Comparison of ENCODE assay signal across 8 cellular contexts in genomic region chr6:158819213-158819976, GRCh38. TPM values are rescaled to one million over a fixed set of nuclear protein-coding genes. Genes with fewer than 3 reads are reported as not detected.
DNase-seq lines count a peak whose midpoint lies in the region; ATAC-seq and TF ChIP-seq lines count a peak whose summit lies in the region.

Gene EZR, minus strand, starts transcription at chr6:158819368. Its CDS starts 1,275 bp downstream, at chr6:158818093.

- no peaks in the 10 kb centered on the region for H3K9me3 ChIP-seq in colonic mucosa

- H3K27me3 Mint-ChIP-seq in activated CD4-positive, alpha-beta T cell treated with anti-CD3 and anti-CD28 coated beads for 36 hours: no peaks in the 10 kb centered on the region

- CTCF ChIA-PET in activated CD4-positive, alpha-beta T cell treated with anti-CD3 and anti-CD28 coated beads for 36 hours (lab: Charles Lee): interaction anchor here (0.6 to 1.5 kb wide), 2 partner anchors 50 to 225 kb away, joined by 3 to 5 read pairs; partner anchors contain the start of gene TAGAP

- H3K9ac ChIP-seq in colonic mucosa (ENCODE audit: low read depth in 2 of 2, low read length in 2 of 2): peak within 1 kb of the TSS; percentile 71 to 97

- no peak for TF ChIP-seq CTCF in colonic mucosa (IDR thresholded peaks at IDR 0.05)

- peaks cover 40% of the 10 kb centered on the region for H3K36me3 Mint-ChIP-seq in activated CD4-positive, alpha-beta T cell treated with anti-CD3 and anti-CD28 coated beads for 36 hours (ENCODE audit: low read depth)

- peak; percentile 48 for ATAC-seq in GM18505 (IDR thresholded peaks at IDR 0.05; ENCODE audit: unreplicated experiment)
- ATAC-seq in HG03025 (IDR thresholded peaks at IDR 0.05; ENCODE audit: low FRiP score, unreplicated experiment): peak; percentile 40
- ATAC-seq in activated CD4-positive, alpha-beta T cell treated with anti-CD3 and anti-CD28 coated beads for 36 hours: peak; percentile 52
- peak; percentile 79 for ATAC-seq in left lobe of liver

- peak within 1 kb of the TSS; percentile 97 for H3K27ac ChIP-seq in colonic mucosa

- no peaks in the 10 kb centered on the region for H3K4me1 ChIP-seq in colonic mucosa

- H3K4me3 Mint-ChIP-seq in activated CD4-positive, alpha-beta T cell treated with anti-CD3 and anti-CD28 coated beads for 36 hours: peak within 1 kb of the TSS; percentile 93

- no peaks in the 10 kb centered on the region for H3K27me3 ChIP-seq in colonic mucosa

- POLR2A ChIA-PET in activated CD4-positive, alpha-beta T cell treated with anti-CD3 and anti-CD28 coated beads for 36 hours (lab: Charles Lee): interaction anchor here (0.6 to 1.6 kb wide), 5 partner anchors 34 to 592 kb away, joined by 3 to 16 read pairs (median 3); no protein-coding TSS in a partner anchor

- intact Hi-C loops in activated CD4-positive, alpha-beta T cell treated with anti-CD3 and anti-CD28 coated beads for 36 hours (cut with DNase I, micrococcal nuclease): loop anchor here (1.0 to 5.0 kb wide), 7 partner anchors 31 to 968 kb away; partner anchors contain the start of genes TCP1 (in 1 of the 2), TMEM181 (in 1 of the 2) and WTAP (in 1 of the 2)
- intact Hi-C loops in colonic mucosa (cut with DNase I): loop anchor here (10.0 kb wide), 1 partner anchor 115 kb away; no protein-coding TSS in a partner anchor

- peak within 1 kb of the TSS; percentile 77 for H3K4me3 ChIP-seq in colonic mucosa

- peak within 1 kb of the TSS; percentile 87 for H3K27ac Mint-ChIP-seq in activated CD4-positive, alpha-beta T cell treated with anti-CD3 and anti-CD28 coated beads for 36 hours

- DNase-seq in 8988T (peak; percentile 91), NCI-H446 treated with DMSO at 0.1 percent for 48 hours (lab: John Stamatoyannopoulos, UW) (peak; percentile 39), colonic mucosa (peak; percentile 87), left lobe of liver (ENCODE audit: low spot score) (peak; percentile 84)
- peak; percentile 91 for DNase-seq in activated CD4-positive, alpha-beta T cell treated with anti-CD3 and anti-CD28 coated beads for 36 hours
- DNase-seq in stimulated activated CD4-positive, alpha-beta T cell treated with anti-CD3 and anti-CD28 coated beads, Interleukin-4, amount 100 ng/mL, for 1 hour: peak; percentile 87

- peaks cover 38% of the 10 kb centered on the region for H3K4me1 Mint-ChIP-seq in activated CD4-positive, alpha-beta T cell treated with anti-CD3 and anti-CD28 coated beads for 36 hours

- no peaks in the 10 kb centered on the region for H3K36me3 ChIP-seq in colonic mucosa

- TF ChIP-seq POLR2A in GM18505 (IDR thresholded peaks at IDR 0.05; ENCODE audit: borderline replicate concordance, extremely low read depth, insufficient read depth, insufficient read length): peak; percentile 91

- H3K9me3 Mint-ChIP-seq in activated CD4-positive, alpha-beta T cell treated with anti-CD3 and anti-CD28 coated beads for 36 hours (ENCODE audit: low read depth): peaks cover 4% of the 10 kb centered on the region

RNA-seq across cellular contexts. Expression of gene EZR, which starts in this region (rescaled TPM):
- 100 to 1,000 TPM; 197 to 203 TPM for total RNA-seq in activated CD4-positive, alpha-beta T cell treated with anti-CD3 and anti-CD28 coated beads for 36 hours
- total RNA-seq in colonic mucosa (100 to 1,000 TPM; 257 to 424 TPM), left lobe of liver (57.0 TPM)

Comparison
In these comparisons a context has a peak if more than half of its experiments do, and no peak if none do; other contexts are left out.
1. Peak in every context shown above with its lines: DNase-seq, ATAC-seq, H3K4me3 ChIP-seq and H3K27ac ChIP-seq.
2. DNase-seq: peak in every context shown above with its lines; median percentile 91 in 8988T; 91 in activated CD4-positive, alpha-beta T cell treated with anti-CD3 and anti-CD28 coated beads for 36 hours; 87 in colonic mucosa; 87 in stimulated activated CD4-positive, alpha-beta T cell treated with anti-CD3 and anti-CD28 coated beads, Interleukin-4, amount 100 ng/mL, for 1 hour; 84 in left lobe of liver; 39 in NCI-H446 treated with DMSO at 0.1 percent for 48 hours.